ENCODE assay signal across 19 cellular contexts in the genomic region with DNA sequence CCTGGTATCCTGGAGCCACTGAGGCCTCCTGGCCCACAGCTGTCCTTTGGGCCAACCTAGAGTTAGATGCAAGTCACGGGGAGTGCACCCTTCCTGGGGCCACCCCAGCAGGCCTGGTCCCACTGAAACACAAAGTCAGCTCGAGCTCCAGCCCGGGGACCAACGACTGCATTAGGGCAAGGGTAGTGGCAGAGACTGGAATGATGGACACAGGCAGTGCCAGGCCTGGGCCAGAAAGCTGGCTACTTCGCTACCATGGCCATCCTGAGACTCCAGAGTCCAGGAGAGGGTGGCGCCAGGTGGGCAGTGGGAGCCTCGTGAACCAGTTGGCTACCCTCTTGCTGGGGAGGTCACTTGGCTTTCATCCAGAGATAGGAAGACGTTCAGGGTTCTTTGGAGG. TPM values are rescaled to one million over a fixed set of nuclear protein-coding genes. Genes with fewer than 3 reads are reported as not detected.
A peak's percentile ranks its signal among the peaks of the same experiment; 100 is the strongest.
DNase-seq lines count a peak whose midpoint lies in the region; ATAC-seq, FAIRE-seq and TF ChIP-seq lines count a peak whose summit lies in the region.
"Had no signal": no experiment of that assay in that cellular context is flagged by ENCODE, and none has a peak within 500 bp of the region (broad histone marks: within the 10 kb centered on the region; RNA-seq: fewer than 3 reads in every experiment).

No MANE protein-coding gene starts in this region.

- no peak for TF ChIP-seq POLR2A in H1 (IDR thresholded peaks at IDR 0.05; ENCODE audit: control extremely low read depth in 1 of 2, low read depth in 2 of 2, low read length in 2 of 2)

- H3K4me3 ChIP-seq in BLaER1 (no peak overlapping the region), H1 (ENCODE audit: extremely low read depth in 1 of 4, insufficient read depth in 2 of 4, low read depth in 3 of 4, low read length in 4 of 4) (no peak overlapping the region), neuronal stem cell (ENCODE audit: low read length in 2 of 2) (no peak overlapping the region)

- H3K36me3 Mint-ChIP-seq in H9 (ENCODE audit: insufficient read depth in 1 of 3, low read depth in 3 of 3): no peaks in the 10 kb centered on the region; a peak in 2 of 7 replicates
- H3K36me3 Mint-ChIP-seq in activated CD4-positive, alpha-beta T cell treated with anti-CD3 and anti-CD28 coated beads, Interleukin-2, amount 10 ng/mL, durations not matched to agents 7 days and 5 days (ENCODE audit: low read depth): no peaks in the 10 kb centered on the region
- H3K36me3 Mint-ChIP-seq: IgD-negative memory B cell had no signal

- TF ChIP-seq CTCF in H9 (conservative IDR thresholded peaks at IDR 0.05) (no peak), H1 (IDR thresholded peaks at IDR 0.05; ENCODE audit: control extremely low read depth in 1 of 3, insufficient read depth in 1 of 3, low read depth in 1 of 3, low read length in 3 of 3) (no peak)

- POLR2A ChIA-PET in H1 (lab: Charles Lee; ENCODE audit: partially characterized antibody): interaction anchor here (1.4 kb wide), 1 partner anchor 178 kb away, joined by 5 read pairs; no protein-coding TSS in a partner anchor
- POLR2A ChIA-PET in activated CD4-positive, alpha-beta T cell treated with anti-CD3 and anti-CD28 coated beads, Interleukin-2, amount 10 ng/mL, durations not matched to agents 7 days and 5 days (lab: Charles Lee): no interaction called here

- H2AFZ ChIP-seq in H9 (ENCODE audit: low read length) (no peak overlapping the region), H1 (ENCODE audit: low read length) (no peak overlapping the region), neuronal stem cell (ENCODE audit: low read length) (peak overlapping the region; percentile 66)

- H3K23ac ChIP-seq in H9 (ENCODE audit: insufficient read length, low read depth, low read length) (no peak overlapping the region), H1 (ENCODE audit: insufficient read length) (no peak overlapping the region), neuronal stem cell (ENCODE audit: low read depth, low read length, poor library complexity) (no peak overlapping the region)

- no peak for TF ChIP-seq RAD21 in H1 (IDR thresholded peaks at IDR 0.05 in 1 of 2, conservative IDR thresholded peaks at IDR 0.05 in 1 of 2; ENCODE audit: low read depth in 2 of 2, low read length in 2 of 2)

- H3T11ph ChIP-seq in H9 (ENCODE audit: low read length): no peak overlapping the region

- no peak for ATAC-seq in HG03025 (IDR thresholded peaks at IDR 0.05; ENCODE audit: low FRiP score, unreplicated experiment)

- H3K27ac ChIP-seq in BLaER1 (no peak overlapping the region), H9 (ENCODE audit: insufficient read length, low read depth, low read length) (no peak overlapping the region), H1 (ENCODE audit: low read depth, low read length) (no peak overlapping the region), neuronal stem cell (replicated peaks; ENCODE audit: low read length) (no peak overlapping the region)
- H3K27ac ChIP-seq: C4-2B had no signal

- H2BK15ac ChIP-seq in H9 (ENCODE audit: low read depth, low read length) (no peak overlapping the region), H1 (ENCODE audit: low read length) (no peak overlapping the region), neuronal stem cell (ENCODE audit: low read length) (peak overlapping the region; percentile 93)

- H3K23me2 ChIP-seq in H9 (ENCODE audit: insufficient read length, low read depth, low read length, poor library complexity, severe bottlenecking) (peaks cover 9% of the 10 kb centered on the region), H1 (ENCODE audit: low read depth, low read length) (peaks cover 5% of the 10 kb centered on the region; the same call in 1 of the 2 replicates)

- H4K5ac ChIP-seq in H9 (ENCODE audit: insufficient read length, low read depth, low read length): no peak overlapping the region
- H4K5ac ChIP-seq in H1 (ENCODE audit: insufficient read length, low read depth, low read length): no peak overlapping the region

- no peak overlapping the region for H2BK20ac ChIP-seq in H9 (ENCODE audit: low read depth, low read length, poor library complexity, severe bottlenecking)
- no peak overlapping the region for H2BK20ac ChIP-seq in H1 (ENCODE audit: low read length)

- H3K36me3 ChIP-seq in BLaER1 (no peaks in the 10 kb centered on the region), H1 (ENCODE audit: control insufficient read depth in 2 of 4, insufficient read depth in 4 of 4, low read length in 3 of 4) (peaks cover 0 to 5% (median 0%) of the 10 kb centered on the region in 4 experiments; a peak in 1 of 8 replicates), neuronal stem cell (replicated peaks in 1 of 2; ENCODE audit: control insufficient read depth in 2 of 2, insufficient read depth in 2 of 2, low read length in 2 of 2) (no peaks in the 10 kb centered on the region)

- no peak overlapping the region for H3K4me3 Mint-ChIP-seq in H9
- no peak overlapping the region for H3K4me3 Mint-ChIP-seq in activated CD4-positive, alpha-beta T cell treated with anti-CD3 and anti-CD28 coated beads, Interleukin-2, amount 10 ng/mL, durations not matched to agents 7 days and 5 days
- H3K4me3 Mint-ChIP-seq: B cell; CD4-positive, alpha-beta T cell had no signal

- H3K4me1 ChIP-seq in BLaER1 (peaks cover 27% of the 10 kb centered on the region), H9 (ENCODE audit: insufficient read depth, low read length) (no peaks in the 10 kb centered on the region), H1 (replicated peaks in 1 of 4; ENCODE audit: control insufficient read depth in 3 of 4, insufficient read depth in 4 of 4, low read length in 3 of 4) (peaks cover 0 to 9% (median 3%) of the 10 kb centered on the region in 4 experiments; a peak in 3 of 7 replicates), neuronal stem cell (ENCODE audit: control insufficient read depth in 2 of 2, insufficient read depth in 1 of 2, low read depth in 1 of 2, low read length in 2 of 2) (peaks cover 0 to 15% of the 10 kb centered on the region in 2 donors)
- H3K4me1 ChIP-seq: Caco-2 had no signal

- FAIRE-seq in H1 (lab: Jason Lieb, UNC): no peak
- FAIRE-seq: D721Med, G401.6, HTR-8/SVneo had no signal

- DNase-seq in H9 (peak; percentile 26), H1 (ENCODE audit: low read depth in 1 of 2, low spot score in 2 of 2) (no peak), neuronal stem cell (ENCODE audit: low spot score) (no peak), SKM-1 (lab: John Stamatoyannopoulos, UW; ENCODE audit: unreplicated experiment) (no peak)
- no peak for DNase-seq in activated CD4-positive, alpha-beta T cell treated with anti-CD3 and anti-CD28 coated beads, Interleukin-2, amount 10 ng/mL, durations not matched to agents 7 days and 5 days
- DNase-seq: Caco-2; CD4-positive, alpha-beta T cell; HCEC 1CT; KG1 had no signal

- H3K9me3 ChIP-seq in BLaER1 (peaks cover 16% of the 10 kb centered on the region), H9 (ENCODE audit: control insufficient read depth, low read depth, low read length) (no peaks in the 10 kb centered on the region), H1 (ENCODE audit: insufficient read depth in 2 of 2, low read depth in 1 of 2, low read length in 1 of 2) (no peaks in the 10 kb centered on the region; a peak in 1 of 4 replicates), neuronal stem cell (replicated peaks in 1 of 2; ENCODE audit: control insufficient read depth in 2 of 2, insufficient read depth in 1 of 2, low read depth in 1 of 2, low read length in 2 of 2) (peaks cover 0 to 6% of the 10 kb centered on the region in 2 donors)
- H3K9me3 ChIP-seq: Caco-2 had no signal

- H2BK120ac ChIP-seq in H9 (ENCODE audit: low read depth, low read length, poor library complexity, severe bottlenecking): no peak overlapping the region
- H2BK120ac ChIP-seq in H1 (replicated peaks; ENCODE audit: low read depth, low read length): no peak overlapping the region
- H2BK120ac ChIP-seq in neuronal stem cell (ENCODE audit: low read depth, low read length): no peak overlapping the region

- H3K4me1 Mint-ChIP-seq in H9: peaks cover 11 to 14% of the 10 kb centered on the region in 2 experiments
- H3K4me1 Mint-ChIP-seq in activated CD4-positive, alpha-beta T cell treated with anti-CD3 and anti-CD28 coated beads, Interleukin-2, amount 10 ng/mL, durations not matched to agents 7 days and 5 days: peaks cover 3% of the 10 kb centered on the region

- H3K14ac ChIP-seq in H9 (ENCODE audit: insufficient read depth, low read length) (no peak overlapping the region), H1 (ENCODE audit: insufficient read length) (no peak overlapping the region), neuronal stem cell (ENCODE audit: low read length) (no peak overlapping the region)

- H3K4me2 ChIP-seq in BLaER1 (peak overlapping the region; percentile 77), H9 (ENCODE audit: insufficient read depth, insufficient read length, low read length) (no peak overlapping the region), H1 (ENCODE audit: insufficient read depth in 1 of 2, low read depth in 2 of 2, low read length in 2 of 2) (no peak overlapping the region), neuronal stem cell (ENCODE audit: insufficient read depth, low read length, poor library complexity, severe bottlenecking) (no peak overlapping the region)

- no peak overlapping the region for H3K56ac ChIP-seq in H9 (ENCODE audit: insufficient read length, low read depth, low read length)
- H3K56ac ChIP-seq in H1 (replicated peaks; ENCODE audit: insufficient read length, low read depth, low read length): no peak overlapping the region

- H2BK12ac ChIP-seq in H9 (ENCODE audit: insufficient read length, low read depth, low read length) (no peak overlapping the region), H1 (ENCODE audit: low read depth, low read length) (peak overlapping the region; percentile 22; the same call in 1 of the 2 replicates), neuronal stem cell (ENCODE audit: low read length) (peak overlapping the region; percentile 60)

- no peak overlapping the region for H4K8ac ChIP-seq in H9 (replicated peaks; ENCODE audit: insufficient read length, low read depth, low read length)
- no peak overlapping the region for H4K8ac ChIP-seq in H1 (ENCODE audit: extremely low read depth, insufficient read depth, low read length)
- no peak overlapping the region for H4K8ac ChIP-seq in neuronal stem cell (ENCODE audit: low read depth, low read length)

- H3K9ac ChIP-seq in BLaER1 (no peak overlapping the region), H9 (ENCODE audit: extremely low read depth, insufficient read length, low read length) (no peak overlapping the region), H1 (replicated peaks in 1 of 4; ENCODE audit: extremely low read depth in 1 of 4, low read depth in 3 of 4, low read length in 3 of 4) (no peak overlapping the region), neuronal stem cell (ENCODE audit: low read depth, low read length, poor library complexity) (no peak overlapping the region)

- peaks cover 46% of the 10 kb centered on the region for H3K27me3 Mint-ChIP-seq in H9 (ENCODE audit: low read depth)
- H3K27me3 Mint-ChIP-seq in activated CD4-positive, alpha-beta T cell treated with anti-CD3 and anti-CD28 coated beads, Interleukin-2, amount 10 ng/mL, durations not matched to agents 7 days and 5 days: peaks cover 34% of the 10 kb centered on the region

- no peaks in the 10 kb centered on the region; a peak in 2 of 5 replicates for H3K9me3 Mint-ChIP-seq in H9
- no peaks in the 10 kb centered on the region for H3K9me3 Mint-ChIP-seq in activated CD4-positive, alpha-beta T cell treated with anti-CD3 and anti-CD28 coated beads, Interleukin-2, amount 10 ng/mL, durations not matched to agents 7 days and 5 days
- H3K9me3 Mint-ChIP-seq: CD4-positive, alpha-beta T cell; IgD-negative memory B cell had no signal

- H4K91ac ChIP-seq in H9 (ENCODE audit: insufficient read length, low read depth, low read length) (no peak overlapping the region), H1 (replicated peaks; ENCODE audit: insufficient read length, low read length) (no peak overlapping the region), neuronal stem cell (ENCODE audit: low read depth, low read length, poor library complexity) (peak overlapping the region; percentile 64)

- no peak for TF ChIP-seq EP300 in H1 (IDR thresholded peaks at IDR 0.05; ENCODE audit: borderline replicate concordance in 1 of 2, low read depth in 2 of 2, low read length in 2 of 2)

- H3K27me3 ChIP-seq in BLaER1 (peaks cover 32% of the 10 kb centered on the region), H9 (ENCODE audit: insufficient read depth, low read length) (peaks cover 23% of the 10 kb centered on the region; the same call in 1 of the 2 replicates), H1 (replicated peaks in 1 of 4; ENCODE audit: control insufficient read depth in 3 of 4, extremely low read depth in 1 of 4, insufficient read depth in 3 of 4, low read length in 3 of 4) (peaks cover 26 to 36% (median 35%) of the 10 kb centered on the region in 4 experiments), neuronal stem cell (ENCODE audit: control insufficient read depth in 3 of 3, insufficient read depth in 3 of 3, low read depth in 1 of 3, low read length in 3 of 3) (peaks cover 15 to 36% (median 25%) of the 10 kb centered on the region in 3 experiments)

- WGBS in H9 (ENCODE audit: extremely low coverage, insufficient read length, low lambda C conversion rate): no CpG with 5 or more reads among the region's 8 CpGs
- 89% methylated on average over 8 of the region's 8 CpGs; no CpG with 5 or more reads in 1 of the 2 experiments for WGBS in H1 (ENCODE audit: extremely low coverage in 1 of 2, insufficient coverage in 1 of 2, insufficient read length in 1 of 2, insufficient replicate concordance in 2 of 2, low coverage in 1 of 2, low lambda C conversion rate in 2 of 2, missing lambda C conversion rate in 1 of 2), 2 experiments
- WGBS in neuronal stem cell (ENCODE audit: extremely low coverage in 2 of 2, insufficient read length in 2 of 2, insufficient replicate concordance in 1 of 2), 2 donors: no CpG with 5 or more reads among the region's 8 CpGs

- H3K18ac ChIP-seq in H9 (ENCODE audit: insufficient read length, low read depth, low read length): no peak overlapping the region
- H3K18ac ChIP-seq in H1 (ENCODE audit: extremely low read depth, low read length): no peak overlapping the region
- H3K18ac ChIP-seq in neuronal stem cell (ENCODE audit: low read length): peak overlapping the region; percentile 55

- H3K4ac ChIP-seq in H9 (ENCODE audit: low read depth, low read length) (no peak overlapping the region), H1 (replicated peaks; ENCODE audit: insufficient read length, low read depth, low read length) (no peak overlapping the region), neuronal stem cell (ENCODE audit: low read length) (peak overlapping the region; percentile 68)

- H2AK5ac ChIP-seq in H9 (ENCODE audit: insufficient read length, low read length): no peak overlapping the region
- no peak overlapping the region for H2AK5ac ChIP-seq in H1 (ENCODE audit: low read depth, low read length)
- H2AK5ac ChIP-seq in neuronal stem cell (ENCODE audit: low read depth, low read length): peak overlapping the region; percentile 76

- H3K79me1 ChIP-seq in H9 (ENCODE audit: insufficient read depth, low read depth, low read length, poor library complexity, severe bottlenecking) (no peaks in the 10 kb centered on the region), H1 (ENCODE audit: low read depth, low read length) (no peaks in the 10 kb centered on the region), neuronal stem cell (ENCODE audit: low read depth, low read length) (no peaks in the 10 kb centered on the region)

- H4K20me1 ChIP-seq in BLaER1: no peaks in the 10 kb centered on the region
- no peaks in the 10 kb centered on the region for H4K20me1 ChIP-seq in H9 (ENCODE audit: control insufficient read depth, insufficient read depth, insufficient read length)
- peaks cover 0 to 2% of the 10 kb centered on the region in 2 experiments for H4K20me1 ChIP-seq in H1 (replicated peaks in 1 of 2; ENCODE audit: control insufficient read depth in 1 of 2, insufficient read depth in 2 of 2, low read length in 2 of 2)

- no peak overlapping the region for H3K27ac Mint-ChIP-seq in H9
- no peak overlapping the region for H3K27ac Mint-ChIP-seq in activated CD4-positive, alpha-beta T cell treated with anti-CD3 and anti-CD28 coated beads, Interleukin-2, amount 10 ng/mL, durations not matched to agents 7 days and 5 days
- H3K27ac Mint-ChIP-seq: B cell; CD4-positive, alpha-beta T cell; IgD-negative memory B cell had no signal

- no peak overlapping the region for H2BK5ac ChIP-seq in H9 (ENCODE audit: insufficient read length, low read length)
- H2BK5ac ChIP-seq in H1 (ENCODE audit: low read depth, low read length): no peak overlapping the region
- H2BK5ac ChIP-seq in neuronal stem cell (ENCODE audit: low read length): peak overlapping the region; percentile 60

- CTCF ChIA-PET in H1 (lab: Charles Lee; ENCODE audit: partially characterized antibody): interaction anchor here (0.6 to 2.7 kb wide), 9 partner anchors 8 to 695 kb away, joined by 3 to 10 read pairs (median 4); no protein-coding TSS in a partner anchor
- CTCF ChIA-PET in activated CD4-positive, alpha-beta T cell treated with anti-CD3 and anti-CD28 coated beads, Interleukin-2, amount 10 ng/mL, durations not matched to agents 7 days and 5 days (lab: Charles Lee): interaction anchor here (1.3 to 1.8 kb wide), 2 partner anchors 14 to 227 kb away, joined by 4 to 5 read pairs; no protein-coding TSS in a partner anchor

- H3K79me2 ChIP-seq in H9 (ENCODE audit: insufficient read depth, low read length): no peaks in the 10 kb centered on the region
- H3K79me2 ChIP-seq in H1 (ENCODE audit: control insufficient read depth in 1 of 2, insufficient read depth in 2 of 2, low read length in 2 of 2): no peaks in the 10 kb centered on the region

RNA-seq across cellular contexts. Expression of a gene that starts 22.2 kb away (rescaled TPM):
- total RNA-seq in H9 (2021): not detected in 2 replicates
- total RNA-seq in H1 (2021; fragmentation: NEBNext Ultra II Directional; extraction: Animal tissue kit (Norgen Biotek cat#: 25700)): not detected in 2 replicates
- polyA plus RNA-seq in H1 (2011; rRNA removed): not detected in 2 replicates
- polyA plus RNA-seq in H1 (2011; cell fraction: cytosol; rRNA removed): not detected
- polyA plus RNA-seq in H1 (2011; cell fraction: nucleus; rRNA removed): not detected
- polyA plus RNA-seq in H1 (2012, experiment 1 of 2): not detected in 4 replicates
- not detected for polyA plus RNA-seq in H1 (2012, experiment 2 of 2)
- polyA plus RNA-seq in H1 (2013, experiment 1 of 2): not detected
- not detected for polyA plus RNA-seq in H1 (2013, experiment 2 of 2)
- 0.15 TPM in 1 of 2 replicates, not detected in the other for polyA minus RNA-seq in H1 (2011; rRNA and poly(A)+ RNA removed)
- not detected for polyA minus RNA-seq in H1 (2011; cell fraction: cytosol; rRNA and poly(A)+ RNA removed)
- polyA minus RNA-seq in H1 (2011; cell fraction: nucleus; rRNA and poly(A)+ RNA removed): not detected
- polyA plus RNA-seq in neuronal stem cell (2013, experiment 1 of 2): not detected
- polyA plus RNA-seq in neuronal stem cell (2013, experiment 2 of 2): not detected
- under 1 TPM; 0.29 to 0.42 TPM for total RNA-seq in activated CD4-positive, alpha-beta T cell treated with anti-CD3 and anti-CD28 coated beads, Interleukin-2, amount 10 ng/mL, durations not matched to agents 7 days and 5 days
- total RNA-seq: A172, B cell, H4 had no signal
- polyA plus RNA-seq: IgD-negative memory B cell had no signal
